8 cellular contexts compared by ENCODE assay signal in the genomic region with DNA sequence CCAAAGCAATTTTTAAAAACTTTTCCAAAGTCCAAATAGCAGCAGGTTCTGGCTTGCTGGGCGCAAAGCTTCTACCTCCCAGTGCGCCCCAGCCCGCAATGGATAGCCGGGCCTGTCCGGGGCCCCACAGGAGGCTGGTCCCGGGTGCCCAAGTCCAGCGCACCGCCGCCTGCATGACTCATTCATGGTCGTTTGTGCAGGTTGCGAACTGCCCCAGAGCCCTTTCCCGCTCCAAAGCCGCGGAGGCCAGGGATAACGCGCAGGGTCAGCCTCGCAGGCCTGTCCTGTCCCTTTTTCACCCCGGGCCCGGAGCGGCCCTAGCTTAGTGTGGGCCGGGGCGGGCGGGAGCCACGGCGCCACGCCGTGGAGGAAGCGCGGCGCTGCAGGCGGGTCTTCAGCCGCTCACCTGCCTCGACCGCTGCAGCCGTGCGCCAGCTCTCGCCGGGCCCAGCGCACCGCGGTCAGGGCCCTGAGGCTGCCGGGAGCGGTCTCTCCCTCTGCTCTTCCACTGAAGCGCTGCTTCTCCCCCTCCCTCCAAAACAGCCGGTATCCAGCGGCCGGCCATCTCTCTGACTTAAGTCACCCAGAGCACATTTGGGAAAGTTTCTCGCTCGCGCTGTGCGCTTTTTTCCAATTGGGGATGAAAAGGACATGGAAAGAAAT. TPM values are rescaled to one million over a fixed set of nuclear protein-coding genes. Genes with fewer than 3 reads are reported as not detected.
DNase-seq lines count a peak whose midpoint lies in the region; ATAC-seq and TF ChIP-seq lines count a peak whose summit lies in the region.

No MANE protein-coding gene starts in this region.

- H3K9me3 ChIP-seq in mucosa of descending colon: no peaks in the 10 kb centered on the region

- H3K36me3 Mint-ChIP-seq in stimulated activated naive B cell treated with anti-CD40 and anti-IgM and Interleukin-4, amounts not matched to agents 10 μg/mL and 1 μg/mL and 100 μg/mL, for 72 hours: peaks cover 28 to 42% of the 10 kb centered on the region in 2 donors

- peaks cover 28 to 58% of the 10 kb centered on the region in 2 donors for H3K4me1 Mint-ChIP-seq in stimulated activated naive B cell treated with anti-CD40 and anti-IgM and Interleukin-4, amounts not matched to agents 10 μg/mL and 1 μg/mL and 100 μg/mL, for 72 hours

- no peaks in the 10 kb centered on the region for H3K36me3 ChIP-seq in mucosa of descending colon (ENCODE audit: low read depth)

- peak overlapping the region; percentile 99 for H3K27ac Mint-ChIP-seq in stimulated activated naive B cell treated with anti-CD40 and anti-IgM and Interleukin-4, amounts not matched to agents 10 μg/mL and 1 μg/mL and 100 μg/mL, for 72 hours

- peaks cover 12 to 15% of the 10 kb centered on the region in 2 donors for H3K27me3 Mint-ChIP-seq in stimulated activated naive B cell treated with anti-CD40 and anti-IgM and Interleukin-4, amounts not matched to agents 10 μg/mL and 1 μg/mL and 100 μg/mL, for 72 hours

- ATAC-seq in GM18517 (IDR thresholded peaks at IDR 0.05; ENCODE audit: unreplicated experiment): peak; percentile 34
- ATAC-seq in HG03025 (IDR thresholded peaks at IDR 0.05; ENCODE audit: low FRiP score, unreplicated experiment): peak; percentile 33
- peak; percentile 71 for ATAC-seq in mucosa of descending colon
- peak; percentile 48 to 50 for ATAC-seq in stimulated activated naive B cell treated with anti-CD40 and anti-IgM and Interleukin-4, amounts not matched to agents 10 μg/mL and 1 μg/mL and 100 μg/mL, for 72 hours (replicated peaks)

- peak overlapping the region; percentile 67 for H3K27ac ChIP-seq in epithelial cell of prostate

- TF ChIP-seq CTCF in AG09309 (IDR thresholded peaks at IDR 0.05; ENCODE audit: control insufficient read depth, insufficient read depth, low read depth, low read length, missing control alignments) (peak; percentile 64), mucosa of descending colon (IDR thresholded peaks at IDR 0.05) (peak; percentile 94)

- no peaks in the 10 kb centered on the region for H3K9me3 Mint-ChIP-seq in stimulated activated naive B cell treated with anti-CD40 and anti-IgM and Interleukin-4, amounts not matched to agents 10 μg/mL and 1 μg/mL and 100 μg/mL, for 72 hours

- H3K4me3 Mint-ChIP-seq in stimulated activated naive B cell treated with anti-CD40 and anti-IgM and Interleukin-4, amounts not matched to agents 10 μg/mL and 1 μg/mL and 100 μg/mL, for 72 hours: peak overlapping the region; percentile 90 to 99

- DNase-seq in AG09309 (ENCODE audit: low read depth) (no peak), NCI-H510A (lab: John Stamatoyannopoulos, UW) (peak; percentile 38), activated T-cell treated with anti-CD3 and anti-CD28 coated beads for 1 hour (ENCODE audit: low read depth) (peak; percentile 53), epithelial cell of prostate (ENCODE audit: low read depth, low spot score) (peak; percentile 16), mucosa of descending colon (peak; percentile 77 to 87 (median 82))
- DNase-seq in stimulated activated naive B cell treated with anti-CD40 and anti-IgM and Interleukin-4, amounts not matched to agents 10 μg/mL and 1 μg/mL and 100 μg/mL, for 72 hours: peak; percentile 78

- peaks cover 27% of the 10 kb centered on the region for H3K4me1 ChIP-seq in mucosa of descending colon (ENCODE audit: low read depth)

- intact Hi-C loops in mucosa of descending colon (cut with DNase I, micrococcal nuclease): loop anchor here (5.0 to 10.0 kb wide), 2 partner anchors 223 to 376 kb away; no protein-coding TSS in a partner anchor

- H3K4me3 ChIP-seq in AG09309 (ENCODE audit: control insufficient read depth, low read depth, low read length): peak overlapping the region; percentile 73
- no peak overlapping the region for H3K4me3 ChIP-seq in mucosa of descending colon

RNA-seq across cellular contexts. Expression of gene EGR2, which starts 1.7 kb away (rescaled TPM):
- total RNA-seq in mucosa of descending colon: 1 to 10 TPM in 1 of 3 donors, under 1 TPM in 2; 0.36 to 5.5 (median 0.75) TPM

RNA-seq across cellular contexts. Expression of gene ADO, which starts 13.4 kb away (rescaled TPM):
- 10 to 100 TPM; 10.1 to 16.8 (median 10.3) TPM for total RNA-seq in mucosa of descending colon
